22 cellular contexts compared by ENCODE assay signal in the genomic region with DNA sequence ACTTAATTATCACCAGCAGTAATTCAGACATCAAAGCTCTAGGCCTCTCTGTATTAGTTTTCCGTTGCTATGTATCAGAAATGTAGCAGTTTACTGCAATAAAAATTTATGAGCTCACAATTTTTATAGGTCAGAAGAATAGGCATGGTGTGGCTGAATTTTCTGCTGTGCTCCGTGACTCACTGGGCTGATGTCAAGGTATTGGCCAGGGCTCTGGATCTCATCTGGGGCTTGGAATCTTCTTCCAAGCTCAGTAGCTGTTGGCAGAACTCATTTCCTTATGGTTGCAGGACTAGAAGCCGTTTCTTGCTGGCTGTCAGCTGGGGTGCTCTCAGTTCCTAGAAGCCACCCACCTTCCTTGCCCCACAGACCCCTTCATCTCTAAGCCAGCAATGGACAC.
DNase-seq lines count a peak whose midpoint lies in the region; TF ChIP-seq lines count a peak whose summit lies in the region.
"Had no signal": no experiment of that assay in that cellular context is flagged by ENCODE, and none has a peak within 500 bp of the region (broad histone marks: within the 10 kb centered on the region; RNA-seq: fewer than 3 reads in every experiment).

No MANE protein-coding gene starts in this region.

- H3K9me3 ChIP-seq in fibroblast of lung (ENCODE audit: control insufficient read depth, insufficient read depth, low read depth, low read length) (no peaks in the 10 kb centered on the region), sigmoid colon (no peaks in the 10 kb centered on the region)
- H3K9me3 ChIP-seq: heart right ventricle, pancreas, suprapubic skin had no signal

- no peak overlapping the region for H3K27ac ChIP-seq in fibroblast of lung (ENCODE audit: insufficient read depth, low read length)
- peak overlapping the region in 3 of 4 donors; percentile 55 to 68 (median 67) for H3K27ac ChIP-seq in sigmoid colon
- H3K27ac ChIP-seq: BLaER1 treated with 17β-estradiol and CSF1 and Interleukin-3, amounts not matched to agents 10 nM and 100 nM; heart right ventricle; pancreas; RWPE1; suprapubic skin had no signal

- no peak overlapping the region for H3K9ac ChIP-seq in fibroblast of lung (ENCODE audit: insufficient read depth, low read length)
- H3K9ac ChIP-seq: BLaER1 treated with 17β-estradiol and CSF1 and Interleukin-3, amounts not matched to agents 10 nM and 100 nM had no signal

- no peak overlapping the region for H3K4me2 ChIP-seq in fibroblast of lung (ENCODE audit: extremely low read depth, insufficient read depth, low read length)
- H3K4me2 ChIP-seq: BLaER1 treated with 17β-estradiol and CSF1 and Interleukin-3, amounts not matched to agents 10 nM and 100 nM; smooth muscle cell had no signal

- intact Hi-C loops in sigmoid colon (cut with DNase I), result loop anchor here (5.0 kb wide), 1 partner anchor 36 kb away; no protein-coding TSS in a partner anchor

- 18 to 51% methylated on average over 3 of the region's 3 CpGs for WGBS in sigmoid colon, 2 donors

- DNase-seq in ELR (ENCODE audit: low read depth), result peak; percentile 33
- DNase-seq in LHCN-M2 (ENCODE audit: low read depth), result peak; percentile 35
- peak; percentile 28 to 43 for DNase-seq in fibroblast of lung (ENCODE audit: low read depth in 2 of 2)
- peak; percentile 71 for DNase-seq in sigmoid colon
- DNase-seq in T-helper 1 cell, result no peak
- no peak for DNase-seq in NCI-H446 treated with DMSO at 0.1 percent for 48 hours (lab: John Stamatoyannopoulos, UW)
- no peak for DNase-seq in SKM-1 (lab: John Stamatoyannopoulos, UW; ENCODE audit: unreplicated experiment)
- DNase-seq in activated CD4-positive, CD25-positive, alpha-beta regulatory T cell treated with anti-CD3 and anti-CD28 coated beads, Interleukin-2, amount 50 U/mL, for 72 hours, result no peak
- DNase-seq: activated CD4-positive, alpha-beta memory T cell treated with anti-CD3 and anti-CD28 coated beads, Interleukin-2, amount 10 ng/mL, durations not matched to agents 7 days and 5 days; activated naive CD4-positive, alpha-beta T cell treated with anti-CD3 and anti-CD28 coated beads for 36 hours; activated T-cell treated with anti-CD3 and anti-CD28 coated beads, Interleukin-2, amount 50 U/mL, for 1 hour; heart right ventricle; MM.1S; naive B cell; NCI-H187; NCI-H345; pancreas; stimulated activated CD4-positive, alpha-beta T cell treated with anti-CD3 and anti-CD28 coated beads, Interleukin-4, amount 100 ng/mL, for 4 hours had no signal

- no peak for TF ChIP-seq CTCF in fibroblast of lung (conservative IDR thresholded peaks at IDR 0.05 in 1 of 2, IDR thresholded peaks at IDR 0.05 in 1 of 2; ENCODE audit: low read depth in 1 of 2, low read length in 2 of 2)
- TF ChIP-seq CTCF in sigmoid colon (IDR thresholded peaks at IDR 0.05), result no peak

- H3K36me3 ChIP-seq in fibroblast of lung (ENCODE audit: control insufficient read depth, insufficient read depth, low read length), result no peaks in the 10 kb centered on the region
- no peaks in the 10 kb centered on the region for H3K36me3 ChIP-seq in sigmoid colon
- H3K36me3 ChIP-seq: heart right ventricle, pancreas, suprapubic skin had no signal

- no peaks in the 10 kb centered on the region for H3K79me2 ChIP-seq in fibroblast of lung (ENCODE audit: control insufficient read depth, insufficient read depth, low read length)

- no peak overlapping the region for H3K4me3 ChIP-seq in fibroblast of lung (replicated peaks in 1 of 4; ENCODE audit: control extremely low read depth in 1 of 4, insufficient read depth in 1 of 4, low read depth in 3 of 4, low read length in 4 of 4)
- no peak overlapping the region for H3K4me3 ChIP-seq in sigmoid colon
- H3K4me3 ChIP-seq: BLaER1 treated with 17β-estradiol and CSF1 and Interleukin-3, amounts not matched to agents 10 nM and 100 nM; heart right ventricle; pancreas; smooth muscle cell; suprapubic skin had no signal

- H4K20me1 ChIP-seq in fibroblast of lung (ENCODE audit: control insufficient read depth, extremely low read depth, insufficient read depth, low read length), result no peaks in the 10 kb centered on the region
- H4K20me1 ChIP-seq: BLaER1 treated with 17β-estradiol and CSF1 and Interleukin-3, amounts not matched to agents 10 nM and 100 nM had no signal

- TF ChIP-seq EP300 in sigmoid colon (IDR thresholded peaks at IDR 0.05), result peak in 1 of 4 donors; percentile 14

- no peaks in the 10 kb centered on the region for H3K27me3 ChIP-seq in fibroblast of lung (ENCODE audit: control insufficient read depth, insufficient read depth, low read length)
- no peaks in the 10 kb centered on the region for H3K27me3 ChIP-seq in sigmoid colon
- H3K27me3 ChIP-seq: BLaER1 treated with 17β-estradiol and CSF1 and Interleukin-3, amounts not matched to agents 10 nM and 100 nM; pancreas; suprapubic skin had no signal

- no peak for TF ChIP-seq POLR2A in sigmoid colon (IDR thresholded peaks at IDR 0.05)

- H3K4me1 ChIP-seq in fibroblast of lung (ENCODE audit: control insufficient read depth, extremely low read depth, insufficient read depth, low read length), result no peaks in the 10 kb centered on the region
- H3K4me1 ChIP-seq in sigmoid colon, result peaks cover 0 to 21% (median 16%) of the 10 kb centered on the region in 4 donors
- H3K4me1 ChIP-seq: BLaER1 treated with 17β-estradiol and CSF1 and Interleukin-3, amounts not matched to agents 10 nM and 100 nM; heart right ventricle; pancreas; suprapubic skin had no signal

- no peak overlapping the region for H2AFZ ChIP-seq in fibroblast of lung (ENCODE audit: low read length)

Comparison
In these comparisons a context has a peak if more than half of its experiments do, and no peak if none do; other contexts are left out.
1. DNase-seq: peak in ELR (single experiment), LHCN-M2 (single experiment), fibroblast of lung (2 of 2) and sigmoid colon (single experiment); none in T-helper 1 cell (0 of 5), NCI-H446 treated with DMSO at 0.1 percent for 48 hours (single experiment), SKM-1 (single experiment) and activated CD4-positive, CD25-positive, alpha-beta regulatory T cell treated with anti-CD3 and anti-CD28 coated beads, Interleukin-2, amount 50 U/mL, for 72 hours (single experiment).